In genomic region chr2:152175012-152175367, GRCh38 we compare ENCODE assay signal across 8 cellular contexts. TPM values are rescaled to one million over a fixed set of nuclear protein-coding genes. Genes with fewer than 3 reads are reported as not detected.
DNase-seq lines count a peak whose midpoint lies in the region; ATAC-seq and TF ChIP-seq lines count a peak whose summit lies in the region.

No MANE protein-coding gene starts in this region.

- H3K9me3 ChIP-seq in fibroblast of lung (ENCODE audit: control insufficient read depth, insufficient read depth, low read depth, low read length) = no peaks in the 10 kb centered on the region

- H3K79me2 ChIP-seq in fibroblast of lung (ENCODE audit: control insufficient read depth, insufficient read depth, low read length) = peaks cover 39% of the 10 kb centered on the region

- peak overlapping the region; percentile 83 for H3K4me2 ChIP-seq in fibroblast of lung (ENCODE audit: extremely low read depth, insufficient read depth, low read length)

- DNase-seq in activated CD4-positive, alpha-beta T cell treated with anti-CD3 and anti-CD28 coated beads, Interleukin-2, amount 10 ng/mL, durations not matched to agents 7 days and 5 days = no peak
- no peak for DNase-seq in activated CD4-positive, alpha-beta T cell treated with anti-CD3 and anti-CD28 coated beads, Interleukin-2, amount 50 U/mL, for 48 hours
- no peak for DNase-seq in fibroblast of lung (ENCODE audit: low read depth in 2 of 2)
- DNase-seq in retinal pigment epithelial cell (ENCODE audit: low read depth) = no peak
- DNase-seq in NCI-H226 = no peak
- no peak for DNase-seq in activated CD4-positive, alpha-beta T cell treated with anti-CD3 and anti-CD28 coated beads for 1 hour

- peaks cover 6% of the 10 kb centered on the region for H3K36me3 Mint-ChIP-seq in activated CD4-positive, alpha-beta T cell treated with anti-CD3 and anti-CD28 coated beads, Interleukin-2, amount 10 ng/mL, durations not matched to agents 7 days and 5 days (ENCODE audit: low read depth)

- no peaks in the 10 kb centered on the region for H3K27me3 Mint-ChIP-seq in activated CD4-positive, alpha-beta T cell treated with anti-CD3 and anti-CD28 coated beads, Interleukin-2, amount 10 ng/mL, durations not matched to agents 7 days and 5 days

- H3K27me3 ChIP-seq in fibroblast of lung (ENCODE audit: control insufficient read depth, insufficient read depth, low read length) = no peaks in the 10 kb centered on the region

- H3K9ac ChIP-seq in fibroblast of lung (ENCODE audit: insufficient read depth, low read length) = peak overlapping the region; percentile 96

- peak overlapping the region; percentile 91 for H3K27ac ChIP-seq in fibroblast of lung (ENCODE audit: insufficient read depth, low read length)

- no peaks in the 10 kb centered on the region for H3K4me1 ChIP-seq in fibroblast of lung (ENCODE audit: control insufficient read depth, extremely low read depth, insufficient read depth, low read length)

- TF ChIP-seq CTCF in fibroblast of lung (conservative IDR thresholded peaks at IDR 0.05 in 1 of 2, IDR thresholded peaks at IDR 0.05 in 1 of 2; ENCODE audit: low read depth in 1 of 2, low read length in 2 of 2) (no peak), retinal pigment epithelial cell (conservative IDR thresholded peaks at IDR 0.05; ENCODE audit: low read depth, low read length) (no peak)

- peak overlapping the region; percentile 80 for H2AFZ ChIP-seq in fibroblast of lung (ENCODE audit: low read length)

- no peaks in the 10 kb centered on the region for H4K20me1 ChIP-seq in fibroblast of lung (ENCODE audit: control insufficient read depth, extremely low read depth, insufficient read depth, low read length)

- CTCF ChIA-PET in activated CD4-positive, alpha-beta T cell treated with anti-CD3 and anti-CD28 coated beads, Interleukin-2, amount 10 ng/mL, durations not matched to agents 7 days and 5 days (lab: Charles Lee) = interaction anchor here (0.6 to 2.1 kb wide), 4 partner anchors 10 to 542 kb away, joined by 3 to 8 read pairs (median 4); partner anchors contain the start of gene PRPF40A

- H3K4me3 Mint-ChIP-seq in activated CD4-positive, alpha-beta T cell treated with anti-CD3 and anti-CD28 coated beads, Interleukin-2, amount 10 ng/mL, durations not matched to agents 7 days and 5 days = peak overlapping the region; percentile 97

- peak; percentile 21 for ATAC-seq in HG02938 (IDR thresholded peaks at IDR 0.05; ENCODE audit: unreplicated experiment)
- ATAC-seq in SK-N-SH treated with all-trans-retinoic acid at 6 μM for 48 hours = peak; percentile 23

- H3K4me3 ChIP-seq in fibroblast of lung (replicated peaks in 1 of 4; ENCODE audit: control extremely low read depth in 1 of 4, insufficient read depth in 1 of 4, low read depth in 3 of 4, low read length in 4 of 4) = peak overlapping the region; percentile 56 to 97 (median 86)
- H3K4me3 ChIP-seq in retinal pigment epithelial cell (ENCODE audit: low read length) = peak overlapping the region; percentile 93

- H3K27ac Mint-ChIP-seq in activated CD4-positive, alpha-beta T cell treated with anti-CD3 and anti-CD28 coated beads, Interleukin-2, amount 10 ng/mL, durations not matched to agents 7 days and 5 days = peak overlapping the region; percentile 100

- no peaks in the 10 kb centered on the region for H3K9me3 Mint-ChIP-seq in activated CD4-positive, alpha-beta T cell treated with anti-CD3 and anti-CD28 coated beads, Interleukin-2, amount 10 ng/mL, durations not matched to agents 7 days and 5 days

- peaks cover 34% of the 10 kb centered on the region for H3K4me1 Mint-ChIP-seq in activated CD4-positive, alpha-beta T cell treated with anti-CD3 and anti-CD28 coated beads, Interleukin-2, amount 10 ng/mL, durations not matched to agents 7 days and 5 days

- H3K36me3 ChIP-seq in fibroblast of lung (ENCODE audit: control insufficient read depth, insufficient read depth, low read length) = no peaks in the 10 kb centered on the region

- POLR2A ChIA-PET in activated CD4-positive, alpha-beta T cell treated with anti-CD3 and anti-CD28 coated beads, Interleukin-2, amount 10 ng/mL, durations not matched to agents 7 days and 5 days (lab: Charles Lee) = no interaction called here

TF ChIP-seq in SK-N-SH treated with all-trans-retinoic acid at 6 μM for 48 hours, 23 proteins besides CTCF, POLR2A, EP300 and RAD21:
- TF ChIP-seq, protein P1, sequence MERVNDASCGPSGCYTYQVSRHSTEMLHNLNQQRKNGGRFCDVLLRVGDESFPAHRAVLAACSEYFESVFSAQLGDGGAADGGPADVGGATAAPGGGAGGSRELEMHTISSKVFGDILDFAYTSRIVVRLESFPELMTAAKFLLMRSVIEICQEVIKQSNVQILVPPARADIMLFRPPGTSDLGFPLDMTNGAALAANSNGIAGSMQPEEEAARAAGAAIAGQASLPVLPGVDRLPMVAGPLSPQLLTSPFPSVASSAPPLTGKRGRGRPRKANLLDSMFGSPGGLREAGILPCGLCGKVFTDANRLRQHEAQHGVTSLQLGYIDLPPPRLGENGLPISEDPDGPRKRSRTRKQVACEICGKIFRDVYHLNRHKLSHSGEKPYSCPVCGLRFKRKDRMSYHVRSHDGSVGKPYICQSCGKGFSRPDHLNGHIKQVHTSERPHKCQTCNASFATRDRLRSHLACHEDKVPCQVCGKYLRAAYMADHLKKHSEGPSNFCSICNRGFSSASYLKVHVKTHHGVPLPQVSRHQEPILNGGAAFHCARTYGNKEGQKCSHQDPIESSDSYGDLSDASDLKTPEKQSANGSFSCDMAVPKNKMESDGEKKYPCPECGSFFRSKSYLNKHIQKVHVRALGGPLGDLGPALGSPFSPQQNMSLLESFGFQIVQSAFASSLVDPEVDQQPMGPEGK (CRISPR knock-in tag; IDR thresholded peaks at IDR 0.05; ENCODE audit: borderline replicate concordance) = no peak
- TF ChIP-seq TOX (CRISPR knock-in tag; IDR thresholded peaks at IDR 0.05; ENCODE audit: borderline replicate concordance) (no peak), BACH2 (CRISPR knock-in tag; IDR thresholded peaks at IDR 0.05; ENCODE audit: borderline replicate concordance) (no peak)

RNA-seq across cellular contexts. Expression of gene STAM2, which starts 0.6 kb away (rescaled TPM):
- total RNA-seq in activated CD4-positive, alpha-beta T cell treated with anti-CD3 and anti-CD28 coated beads, Interleukin-2, amount 10 ng/mL, durations not matched to agents 7 days and 5 days = 10 to 100 TPM; 16.5 to 20.1 TPM
- 38.0 and 43.3 TPM in 2 replicates for total RNA-seq in fibroblast of lung
- polyA plus RNA-seq in fibroblast of lung = 30.5 and 44.2 TPM in 2 replicates
- 16.4 and 23.8 TPM in 2 replicates for polyA plus RNA-seq in fibroblast of lung (2012)
- 12.5 and 14.6 TPM in 2 replicates for polyA minus RNA-seq in fibroblast of lung (ENCODE audit: low replicate concordance)
